In the genomic region with DNA sequence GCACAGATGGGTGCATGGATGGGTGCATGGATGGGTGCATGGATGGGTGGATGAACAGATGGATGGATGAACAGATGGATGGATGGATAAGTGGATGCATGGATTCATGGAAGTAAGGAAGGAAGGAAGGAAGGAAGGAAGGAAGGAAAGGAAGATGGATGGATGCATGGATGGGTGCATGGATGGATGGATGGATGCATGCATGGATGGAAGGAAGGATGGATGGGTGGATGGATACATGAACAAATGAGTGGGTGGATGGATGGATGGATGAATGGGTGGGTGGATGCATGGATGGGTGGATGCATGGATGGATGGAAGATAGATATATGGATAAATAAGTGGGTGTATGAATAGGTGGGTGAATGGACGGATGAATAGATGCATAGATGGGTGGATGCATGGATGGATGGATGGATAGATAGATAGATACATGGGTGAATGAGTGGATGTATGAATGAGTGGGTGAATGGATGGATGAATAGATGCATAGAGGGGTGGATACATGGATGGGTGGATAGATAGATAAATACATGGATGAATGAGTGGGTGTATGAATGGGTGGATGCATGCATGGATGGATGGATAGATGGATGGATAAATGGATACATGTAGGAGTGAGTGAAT, we compare ENCODE assay signal across 31 cellular contexts. TPM values are rescaled to one million over a fixed set of nuclear protein-coding genes. Genes with fewer than 3 reads are reported as not detected.
"Had no signal": no experiment of that assay in that cellular context is flagged by ENCODE, and none has a peak within 500 bp of the region (broad histone marks: within the 10 kb centered on the region; RNA-seq: fewer than 3 reads in every experiment).

No MANE protein-coding gene starts in this region.

- DNase-seq: natural killer cell; occipital lobe; ovary; right cardiac atrium; stimulated activated CD4-positive, alpha-beta T cell treated with anti-CD3 and anti-CD28 coated beads, Interleukin-12 subunit alpha, Interleukin-12 subunit beta, amount 100 ng/mL, for 4 hours; stimulated activated CD4-positive, alpha-beta T cell treated with anti-CD3 and anti-CD28 coated beads, Interleukin-1b, Interleukin-23, amount 100 ng/mL, for 48 hours; stimulated activated CD4-positive, alpha-beta T cell treated with anti-CD3 and anti-CD28 coated beads, Interleukin-4, amount 100 ng/mL, for 1 hour; stimulated activated CD4-positive, alpha-beta T cell treated with anti-CD3 and anti-CD28 coated beads, Interleukin-4, amount 100 ng/mL, for 4 hours; stimulated activated CD8-positive, alpha-beta memory T cell treated with anti-CD3 and anti-CD28 coated beads, Interleukin-4, amount 100 ng/mL, for 48 hours; stimulated activated naive CD4-positive, alpha-beta T cell; stimulated activated naive CD8-positive, alpha-beta T cell treated with anti-CD3 and anti-CD28 coated beads, Interleukin-15, amount 100 ng/mL, for 72 hours; stimulated activated naive CD8-positive, alpha-beta T cell treated with anti-CD3 and anti-CD28 coated beads, Interleukin-15, Interleukin-2, amounts not matched to agents 100 U/mL and 50 U/mL, for 24 hours; substantia nigra; testis; tibial artery; transverse colon; upper lobe of right lung; uterus had no signal

- H3K4me2 ChIP-seq: neural progenitor cell, smooth muscle cell had no signal

- H2AFZ ChIP-seq: neural progenitor cell, parathyroid adenoma had no signal

- H3K4me3 ChIP-seq: neural progenitor cell, ovary, psoas muscle, skin epidermis, smooth muscle cell, spleen, suprapubic skin, testis, tibial artery, transverse colon, upper lobe of right lung, uterus had no signal

- H3K9me3 ChIP-seq: ovary, psoas muscle, spleen, suprapubic skin, testis, tibial artery, transverse colon, upper lobe of right lung, uterus had no signal

- H3K27me3 ChIP-seq: neural progenitor cell, ovary, testis, transverse colon, upper lobe of right lung, uterus had no signal

- ATAC-seq: natural killer cell; right cardiac atrium; sciatic nerve; stimulated activated memory B cell treated with anti-CD40 and anti-IgM and Interleukin-4, amounts not matched to agents 10 μg/mL and 1 μg/mL and 100 μg/mL, for 72 hours; stimulated activated naive CD8-positive, alpha-beta T cell treated with anti-CD3 and anti-CD28 coated beads, Interleukin-15, amount 100 ng/mL, for 72 hours; stimulated activated naive CD8-positive, alpha-beta T cell treated with anti-CD3 and anti-CD28 coated beads, Interleukin-15, Interleukin-2, amounts not matched to agents 100 U/mL and 50 U/mL, for 24 hours; upper lobe of right lung had no signal

- H3K4me1 ChIP-seq: neural progenitor cell, parathyroid adenoma, suprapubic skin, tibial artery, transverse colon, uterus had no signal

- H3K36me3 ChIP-seq: neural progenitor cell, ovary, spleen, suprapubic skin, tibial artery, transverse colon, upper lobe of right lung, uterus had no signal

- H3K9ac ChIP-seq: neural progenitor cell, parathyroid adenoma had no signal

- H3K27ac ChIP-seq: neural progenitor cell, ovary, parathyroid adenoma, skin epidermis, spleen, suprapubic skin, testis, tibial artery, transverse colon, upper lobe of right lung, uterus had no signal

- H3K79me2 ChIP-seq: parathyroid adenoma had no signal

RNA-seq across cellular contexts. Expression of gene IGF2, which starts 32.5 kb away (rescaled TPM):
- total RNA-seq: natural killer cell had no signal
- polyA plus RNA-seq: neural cell had no signal

RNA-seq across cellular contexts. Expression of gene INS, which starts 54.3 kb away (rescaled TPM):
- total RNA-seq: natural killer cell, occipital lobe, osteoblast, psoas muscle, renal cortical epithelial cell, smooth muscle cell, suprapubic skin, testis, transverse colon, upper lobe of right lung, urinary bladder, uterus had no signal
- polyA plus RNA-seq: neural cell, ovary, right cardiac atrium, smooth muscle cell had no signal
